Comparison of ENCODE assay signal across 24 cellular contexts in the genomic region with DNA sequence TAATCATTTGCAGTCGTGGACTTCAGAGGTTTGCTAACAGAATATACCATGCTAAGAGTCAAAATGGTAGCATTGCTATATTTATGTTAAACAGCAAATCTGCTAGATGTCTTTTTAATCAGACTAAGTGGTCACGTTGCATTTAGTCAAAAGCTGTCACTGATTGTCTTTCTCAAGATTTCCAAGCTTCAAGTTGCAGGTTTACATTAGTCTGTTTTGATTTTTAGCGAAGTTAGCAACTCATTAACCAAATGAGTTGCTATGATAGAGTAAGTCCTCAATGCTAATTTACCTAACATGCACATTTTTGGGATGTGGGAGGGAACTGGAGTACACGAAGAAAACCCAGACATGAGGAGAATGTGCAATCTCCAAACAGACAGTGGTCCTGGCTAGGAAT.
"Had no signal": no experiment of that assay in that cellular context is flagged by ENCODE, and none has a peak within 500 bp of the region (broad histone marks: within the 10 kb centered on the region; RNA-seq: fewer than 3 reads in every experiment).

No MANE protein-coding gene starts in this region.

- H3K4me3 ChIP-seq: dorsolateral prefrontal cortex, heart left ventricle, left ventricle myocardium inferior, lower lobe of right lung, right atrium auricular region, sigmoid colon, skin epidermis, suprapubic skin, thyroid gland had no signal

- H3K27me3 Mint-ChIP-seq: memory B cell; naive thymus-derived CD8-positive, alpha-beta T cell; type B pancreatic cell had no signal

- H3K27me3 ChIP-seq: dorsolateral prefrontal cortex, heart left ventricle, right atrium auricular region, sigmoid colon, suprapubic skin, thyroid gland had no signal

- H3K27ac Mint-ChIP-seq: memory B cell; naive thymus-derived CD8-positive, alpha-beta T cell; stimulated activated effector memory CD8-positive, alpha-beta T cell treated with anti-CD3 and anti-CD28 coated beads, Interleukin-12 subunit alpha, Interleukin-12 subunit beta, amount 100 ng/mL, for 72 hours; type B pancreatic cell had no signal

- H3K4me1 Mint-ChIP-seq: memory B cell; naive thymus-derived CD8-positive, alpha-beta T cell; neural crest cell; stimulated activated effector memory CD8-positive, alpha-beta T cell treated with anti-CD3 and anti-CD28 coated beads, Interleukin-12 subunit alpha, Interleukin-12 subunit beta, amount 100 ng/mL, for 72 hours had no signal

- H3K36me3 Mint-ChIP-seq: memory B cell; naive thymus-derived CD8-positive, alpha-beta T cell; stimulated activated effector memory CD8-positive, alpha-beta T cell treated with anti-CD3 and anti-CD28 coated beads, Interleukin-12 subunit alpha, Interleukin-12 subunit beta, amount 100 ng/mL, for 72 hours had no signal

- H3K36me3 ChIP-seq: heart left ventricle, left ventricle myocardium inferior, lower lobe of right lung, right atrium auricular region, sigmoid colon, suprapubic skin, thyroid gland had no signal

- H3K27ac ChIP-seq: dorsolateral prefrontal cortex, heart left ventricle, left ventricle myocardium inferior, lower lobe of right lung, right atrium auricular region, sigmoid colon, skin epidermis, suprapubic skin had no signal

- DNase-seq: cortex of kidney; dorsolateral prefrontal cortex; effector CD8-positive, alpha-beta T cell; heart left ventricle; hypothalamus; left cardiac atrium; left ventricle myocardium inferior; lower lobe of right lung; naive thymus-derived CD8-positive, alpha-beta T cell; posterior cingulate gyrus; sigmoid colon; stimulated activated CD4-positive, alpha-beta T cell treated with anti-CD3 and anti-CD28 coated beads, Interleukin-4, amount 100 ng/mL, for 1 hour; stimulated activated CD8-positive, alpha-beta memory T cell treated with anti-CD3 and anti-CD28 coated beads, Interleukin-4, amount 100 ng/mL, for 48 hours; stimulated activated naive CD8-positive, alpha-beta T cell treated with anti-CD3 and anti-CD28 coated beads, Interleukin-15, Interleukin-2, amounts not matched to agents 100 U/mL and 50 U/mL, for 24 hours had no signal

- ATAC-seq: esophagus mucosa; heart left ventricle; left cardiac atrium; lower lobe of right lung; naive thymus-derived CD8-positive, alpha-beta T cell; stimulated activated effector memory CD8-positive, alpha-beta T cell treated with anti-CD3 and anti-CD28 coated beads, Interleukin-12 subunit alpha, Interleukin-12 subunit beta, amount 100 ng/mL, for 72 hours; stimulated activated naive CD8-positive, alpha-beta T cell treated with anti-CD3 and anti-CD28 coated beads, Interleukin-15, Interleukin-2, amounts not matched to agents 100 U/mL and 50 U/mL, for 24 hours had no signal

- H3K4me3 Mint-ChIP-seq: memory B cell; naive thymus-derived CD8-positive, alpha-beta T cell; neural crest cell; stimulated activated effector memory CD8-positive, alpha-beta T cell treated with anti-CD3 and anti-CD28 coated beads, Interleukin-12 subunit alpha, Interleukin-12 subunit beta, amount 100 ng/mL, for 72 hours; type B pancreatic cell had no signal

- FAIRE-seq: urothelium cell line had no signal

- H3K9me3 ChIP-seq: heart left ventricle, lower lobe of right lung, sigmoid colon, suprapubic skin, thyroid gland had no signal
